8 cellular contexts compared by ENCODE assay signal in the genomic region with DNA sequence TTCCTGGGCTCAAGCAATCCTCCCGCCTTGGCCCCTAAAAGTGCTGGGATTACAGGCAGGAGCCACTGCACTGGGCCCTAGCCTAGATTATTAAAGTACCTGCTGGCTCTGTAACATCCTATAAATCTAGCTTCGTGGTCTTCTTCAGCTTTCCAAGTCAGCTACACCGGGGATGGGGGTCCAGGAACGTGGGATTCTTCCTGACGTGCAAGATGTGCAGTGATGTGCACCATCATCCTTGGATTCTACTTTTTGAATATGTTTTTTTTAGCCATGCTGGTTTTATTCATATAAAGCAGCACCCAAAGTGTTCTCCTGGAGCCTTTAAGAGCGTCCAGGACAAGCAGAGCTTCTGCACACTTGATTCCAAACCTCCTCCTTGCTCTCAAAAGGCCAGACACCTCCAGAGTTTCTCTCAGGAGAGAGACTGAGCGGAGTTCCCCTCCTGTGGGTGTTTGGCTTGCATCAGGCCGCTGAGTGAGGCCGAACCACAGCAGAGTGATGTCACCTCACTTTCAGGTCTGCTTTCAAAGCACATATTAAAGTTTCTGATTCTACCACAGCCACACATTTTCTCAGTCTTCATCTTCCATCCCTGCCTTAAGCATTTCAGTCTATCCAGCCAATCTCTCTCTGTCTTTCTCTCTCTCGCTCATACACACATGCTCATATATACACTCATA. TPM values are rescaled to one million over a fixed set of nuclear protein-coding genes. Genes with fewer than 3 reads are reported as not detected.
DNase-seq lines count a peak whose midpoint lies in the region; ATAC-seq and TF ChIP-seq lines count a peak whose summit lies in the region.

No MANE protein-coding gene starts in this region.

- H3K9me3 ChIP-seq in thyroid gland: no peaks in the 10 kb centered on the region

- H3K4me1 ChIP-seq in thyroid gland: no peaks in the 10 kb centered on the region

- 78 to 92% methylated on average over 10 of the region's 10 CpGs for WGBS in thyroid gland, 2 donors

- intact Hi-C loops in thyroid gland (cut with DNase I): no loop called here

- no peak overlapping the region for H3K4me3 ChIP-seq in thyroid gland (replicated peaks in 1 of 3)

- ATAC-seq in GM18873 (IDR thresholded peaks at IDR 0.05; ENCODE audit: low FRiP score, unreplicated experiment) (peak; percentile 66), HG03064 (IDR thresholded peaks at IDR 0.05; ENCODE audit: low read depth, unreplicated experiment) (peak; percentile 60)
- peak; percentile 82 to 83 for ATAC-seq in activated CD4-positive, CD25-positive, alpha-beta regulatory T cell treated with anti-CD3 and anti-CD28 coated beads, Interleukin-2, amount 50 U/mL, for 24 hours

- H3K36me3 ChIP-seq in thyroid gland: no peaks in the 10 kb centered on the region

- TF ChIP-seq POLR2A in thyroid gland (IDR thresholded peaks at IDR 0.05): no peak

- DNase-seq in dedifferentiated amniotic fluid mesenchymal stem cell (ENCODE audit: extremely low spot score) (peak; percentile 52), hepatic stellate cell (ENCODE audit: low spot score) (no peak), NCI-H526 (lab: John Stamatoyannopoulos, UW) (no peak), thyroid gland (no peak)
- peak; percentile 66 to 83 for DNase-seq in stimulated activated CD4-positive, alpha-beta T cell treated with anti-CD3 and anti-CD28 coated beads, Interleukin-4, amount 100 ng/mL, for 48 hours (ENCODE audit: low read depth in 2 of 2)

- H3K27ac ChIP-seq in thyroid gland: no peak overlapping the region

- H3K27me3 ChIP-seq in thyroid gland: no peaks in the 10 kb centered on the region

- TF ChIP-seq CTCF in thyroid gland (IDR thresholded peaks at IDR 0.05): no peak

RNA-seq across cellular contexts. Expression of gene VCPKMT, which starts 33.4 kb away (rescaled TPM):
- total RNA-seq in thyroid gland: 10 to 100 TPM in 3 of 4 donors, 1 to 10 TPM in 1; 4.5 to 16.0 (median 12.3) TPM

Comparison
In these comparisons a context has a peak if more than half of its experiments do, and no peak if none do; other contexts are left out.
1. DNase-seq: peak in dedifferentiated amniotic fluid mesenchymal stem cell (single experiment) and stimulated activated CD4-positive, alpha-beta T cell treated with anti-CD3 and anti-CD28 coated beads, Interleukin-4, amount 100 ng/mL, for 48 hours (2 of 2); none in hepatic stellate cell (single experiment), NCI-H526 (0 of 2) and thyroid gland (0 of 2).
2. Peak in every context shown above with its lines, with median percentiles within 50 percentile points of each other: ATAC-seq.